Comparison of ENCODE assay signal across 8 cellular contexts in the genomic region with DNA sequence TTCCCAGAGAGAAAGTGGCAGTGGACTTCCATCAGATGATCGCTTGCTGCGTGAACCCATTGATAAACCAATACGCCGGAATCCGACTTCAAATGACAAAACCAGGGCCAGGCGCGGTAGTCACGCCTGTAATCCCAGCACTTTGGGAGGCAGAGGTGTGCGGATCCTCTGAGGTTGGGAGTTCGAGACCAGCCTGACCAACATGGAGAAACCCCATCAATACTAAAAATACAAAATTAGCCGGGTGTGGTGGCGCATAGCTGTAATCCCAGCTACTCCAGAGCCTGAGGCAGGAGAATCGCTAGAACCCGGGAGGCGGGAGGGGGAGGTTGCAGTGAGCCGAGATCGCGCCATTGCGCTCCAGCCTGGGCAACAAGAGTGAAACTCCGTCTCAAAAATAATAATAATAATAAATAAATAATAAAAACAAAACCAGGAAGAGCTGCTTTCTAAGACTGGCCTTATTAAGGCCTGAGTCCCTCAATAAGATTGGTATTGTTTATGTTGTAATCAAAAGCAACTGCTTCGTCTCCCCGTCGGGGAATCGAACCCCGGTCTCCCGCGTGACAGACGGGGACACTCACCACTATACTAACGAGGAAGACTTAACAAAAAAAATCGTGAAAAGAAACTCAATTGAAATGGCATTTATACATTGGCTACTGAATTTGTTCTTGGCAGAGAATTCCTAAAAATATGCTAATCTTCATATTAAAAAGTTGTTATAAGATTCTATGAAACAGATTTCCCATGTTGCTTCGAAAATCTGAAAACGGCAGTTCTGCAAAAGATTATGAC.
DNase-seq lines count a peak whose midpoint lies in the region; ATAC-seq and TF ChIP-seq lines count a peak whose summit lies in the region.

No MANE protein-coding gene starts in this region.

- DNase-seq in AG08395 (ENCODE audit: low spot score) (peak; percentile 33), H7 (peak; percentile 70), SHP77 treated with DMSO at 0.1 percent for 48 hours (lab: John Stamatoyannopoulos, UW) (peak; percentile 48), dermis blood vessel endothelial cell (peak; percentile 61), gastrocnemius medialis (no peak)
- DNase-seq in stimulated activated CD4-positive, alpha-beta T cell treated with anti-CD3 and anti-CD28 coated beads, Interleukin-12 subunit alpha, Interleukin-12 subunit beta, amount 100 ng/mL, for 24 hours (ENCODE audit: low read depth in 2 of 2), result peak; percentile 31 to 72

- no peaks in the 10 kb centered on the region for H3K4me1 ChIP-seq in gastrocnemius medialis

- H3K27ac ChIP-seq in gastrocnemius medialis, result no peak overlapping the region

- H3K4me3 ChIP-seq in H7 (ENCODE audit: insufficient read depth, low read depth, low read length) (peak overlapping the region; percentile 58), gastrocnemius medialis (no peak overlapping the region)

- no peaks in the 10 kb centered on the region for H3K36me3 ChIP-seq in H7 (replicated peaks; ENCODE audit: control insufficient read depth, insufficient read depth, low read length)
- H3K36me3 ChIP-seq in gastrocnemius medialis, result no peaks in the 10 kb centered on the region

- no peaks in the 10 kb centered on the region for H3K9me3 ChIP-seq in gastrocnemius medialis

- H3K27me3 ChIP-seq in H7 (ENCODE audit: control insufficient read depth, insufficient read depth, low read length) (no peaks in the 10 kb centered on the region), gastrocnemius medialis (peaks cover 14 to 37% (median 21%) of the 10 kb centered on the region in 3 donors)

- in situ Hi-C loops in gastrocnemius medialis (cut with MboI; ENCODE audit: low sequenced_read_pairs in 4 of 4), result no loop called here

- no peak for ATAC-seq in GM18519 (IDR thresholded peaks at IDR 0.05; ENCODE audit: low FRiP score, unreplicated experiment)
- no peak for ATAC-seq in GM21528 (IDR thresholded peaks at IDR 0.05; ENCODE audit: low FRiP score, unreplicated experiment)
- no peak for ATAC-seq in gastrocnemius medialis

- TF ChIP-seq POLR2A in gastrocnemius medialis (IDR thresholded peaks at IDR 0.05), result no peak

- intact Hi-C loops in gastrocnemius medialis (cut with DNase I; ENCODE audit: low total_unique reads), result no loop called here

- TF ChIP-seq CTCF in gastrocnemius medialis (IDR thresholded peaks at IDR 0.05 in 4 of 5, conservative IDR thresholded peaks at IDR 0.05 in 1 of 5), result no peak

Comparison
In these comparisons a context has a peak if more than half of its experiments do, and no peak if none do; other contexts are left out.
1. DNase-seq: peak in AG08395 (single experiment), H7 (single experiment), SHP77 treated with DMSO at 0.1 percent for 48 hours (single experiment), dermis blood vessel endothelial cell (single experiment) and stimulated activated CD4-positive, alpha-beta T cell treated with anti-CD3 and anti-CD28 coated beads, Interleukin-12 subunit alpha, Interleukin-12 subunit beta, amount 100 ng/mL, for 24 hours (2 of 2); none in gastrocnemius medialis (0 of 2).